ENCODE assay signal across 9 cellular contexts in genomic region chr5:141051526-141051876, GRCh38. TPM values are rescaled to one million over a fixed set of nuclear protein-coding genes. Genes with fewer than 3 reads are reported as not detected.
A peak's percentile ranks its signal among the peaks of the same experiment; 100 is the strongest.
DNase-seq lines count a peak whose midpoint lies in the region; ATAC-seq and TF ChIP-seq lines count a peak whose summit lies in the region.
"Had no signal": no experiment of that assay in that cellular context is flagged by ENCODE, and none has a peak within 500 bp of the region (broad histone marks: within the 10 kb centered on the region; RNA-seq: fewer than 3 reads in every experiment).

No MANE protein-coding gene starts in this region.

- no peak for ATAC-seq in activated B cell treated with CpG ODN at 0.5 μM for 24 hours (ENCODE audit: low read depth)
- ATAC-seq: K562 had no signal

- H3K27ac ChIP-seq in skeletal muscle tissue (ENCODE audit: low read depth, low read length), result no peak overlapping the region

- peaks cover 21% of the 10 kb centered on the region for H3K27me3 Mint-ChIP-seq in activated B cell treated with CpG ODN at 0.5 μM for 24 hours

- in situ Hi-C loops in G401 (cut with HindIII; ENCODE audit: low sequenced_read_pairs), result no loop called here

- intact Hi-C loops in activated B cell treated with CpG ODN at 0.5 μM for 24 hours (cut with micrococcal nuclease), result no loop called here

- POLR2A ChIA-PET in activated B cell treated with CpG ODN at 0.5 μM for 24 hours (lab: Charles Lee), result no interaction called here

- peak overlapping the region in 1 of 3 donors; percentile 63 for H3K9ac ChIP-seq in skeletal muscle tissue (ENCODE audit: low read depth in 1 of 3, low read length in 3 of 3)

- no peak overlapping the region for H3K27ac Mint-ChIP-seq in activated B cell treated with CpG ODN at 0.5 μM for 24 hours

- peaks cover 0 to 7% (median 2%) of the 10 kb centered on the region in 3 donors for H3K9me3 ChIP-seq in skeletal muscle tissue (ENCODE audit: control insufficient read depth in 3 of 3, low read length in 3 of 3)
- 0 out of 2 replicates have a peak, but pooled peaks cover 2% of the 10 kb centered on the region for H3K9me3 ChIP-seq in MG63

- CTCF ChIA-PET in activated B cell treated with CpG ODN at 0.5 μM for 24 hours (lab: Charles Lee), result no interaction called here

- peak overlapping the region; percentile 11 for H3K4me3 Mint-ChIP-seq in activated B cell treated with CpG ODN at 0.5 μM for 24 hours

- peaks cover 4% of the 10 kb centered on the region for H3K9me3 Mint-ChIP-seq in activated B cell treated with CpG ODN at 0.5 μM for 24 hours

- no peak for TF ChIP-seq CTCF in activated B cell treated with CpG ODN at 0.5 μM for 24 hours (IDR thresholded peaks at IDR 0.05)

- H3K36me3 Mint-ChIP-seq in activated B cell treated with CpG ODN at 0.5 μM for 24 hours (ENCODE audit: low read depth), result no peaks in the 10 kb centered on the region

- peaks cover 0 to 13% (median 4%) of the 10 kb centered on the region in 3 donors for H3K4me1 ChIP-seq in skeletal muscle tissue (ENCODE audit: control insufficient read depth in 3 of 3, insufficient read depth in 3 of 3, low read length in 3 of 3)

- H3K27me3 ChIP-seq in skeletal muscle tissue (ENCODE audit: control insufficient read depth in 3 of 3, insufficient read depth in 3 of 3, low read length in 3 of 3) (peaks cover 3 to 18% (median 9%) of the 10 kb centered on the region in 3 donors), MG63 (peaks cover 17% of the 10 kb centered on the region)

- H3K4me3 ChIP-seq in skeletal muscle tissue (ENCODE audit: low read length in 3 of 3) (peak overlapping the region; percentile 68 to 80 (median 79)), MG63 (no peak overlapping the region)
- H3K4me3 ChIP-seq: K562 had no signal

- H3K36me3 ChIP-seq in skeletal muscle tissue (ENCODE audit: control insufficient read depth in 3 of 3, insufficient read depth in 3 of 3, low read length in 3 of 3) (no peaks in the 10 kb centered on the region), MG63 (no peaks in the 10 kb centered on the region)

- H3K4me1 Mint-ChIP-seq in activated B cell treated with CpG ODN at 0.5 μM for 24 hours, result peaks cover 3% of the 10 kb centered on the region

- DNase-seq in DMS153 treated with DMSO at 0.1 percent for 48 hours (lab: John Stamatoyannopoulos, UW; ENCODE audit: unreplicated experiment), result peak; percentile 9
- no peak for DNase-seq in DMS153 (lab: John Stamatoyannopoulos, UW)
- no peak for DNase-seq in activated B cell treated with CpG ODN at 0.5 μM for 24 hours
- DNase-seq in iPS-NIHi11 (ENCODE audit: low spot score), result peak; percentile 23
- no peak for DNase-seq in MG63
- DNase-seq in G401 (ENCODE audit: low spot score), result no peak
- no peak for DNase-seq in NCI-H524 (lab: John Stamatoyannopoulos, UW)

RNA-seq across cellular contexts. Expression of gene PCDHB1, which starts 0.3 kb away (rescaled TPM):
- total RNA-seq in activated B cell treated with CpG ODN at 0.5 μM for 24 hours (not detected in 2 replicates), skeletal muscle tissue (not detected)
- not detected in 2 replicates for total RNA-seq in MG63 (2014; rRNA removed; shearing (Covaris generic); ENCODE audit: low replicate concordance)
- not detected in 2 replicates for total RNA-seq in G401 (2014; rRNA removed; shearing (Covaris generic))
- total RNA-seq: K562 had no signal

RNA-seq across cellular contexts. Expression of gene PCDHB2, which starts 42.9 kb away (rescaled TPM):
- total RNA-seq in activated B cell treated with CpG ODN at 0.5 μM for 24 hours, result not detected in 2 replicates
- total RNA-seq in skeletal muscle tissue, result 2.6 TPM
- total RNA-seq in MG63 (2014; rRNA removed; shearing (Covaris generic); ENCODE audit: low replicate concordance), result 6.0 and 7.0 TPM in 2 replicates
- total RNA-seq in G401 (2014; rRNA removed; shearing (Covaris generic)), result 11.6 and 17.6 TPM in 2 replicates

RNA-seq across cellular contexts. Expression of gene PCDHB3, which starts 48.8 kb away (rescaled TPM):
- 0.07 TPM in 1 of 2 replicates, not detected in the other for total RNA-seq in activated B cell treated with CpG ODN at 0.5 μM for 24 hours
- 1.6 TPM for total RNA-seq in skeletal muscle tissue
- total RNA-seq in MG63 (2014; rRNA removed; shearing (Covaris generic); ENCODE audit: low replicate concordance), result not detected in 2 replicates
- 0.92 and 2.4 TPM in 2 replicates for total RNA-seq in G401 (2014; rRNA removed; shearing (Covaris generic))
- total RNA-seq: K562 had no signal

Comparison
In these comparisons a context has a peak if more than half of its experiments do, and no peak if none do; other contexts are left out.
1. DNase-seq: peak in DMS153 treated with DMSO at 0.1 percent for 48 hours (single experiment) and iPS-NIHi11 (single experiment); none in DMS153 (single experiment), activated B cell treated with CpG ODN at 0.5 μM for 24 hours (single experiment), MG63 (single experiment), G401 (single experiment) and NCI-H524 (0 of 2).